Comparison of ENCODE assay signal across 8 cellular contexts in genomic region chr15:30992073-30992363, GRCh38. TPM values are rescaled to one million over a fixed set of nuclear protein-coding genes. Genes with fewer than 3 reads are reported as not detected.
A peak's percentile ranks its signal among the peaks of the same experiment; 100 is the strongest.
DNase-seq lines count a peak whose midpoint lies in the region; TF ChIP-seq lines count a peak whose summit lies in the region.

No MANE protein-coding gene starts in this region.

- no peak for DNase-seq in AG04450 (ENCODE audit: low read depth, low spot score)
- no peak for DNase-seq in HEK293T (ENCODE audit: extremely low spot score)
- no peak for DNase-seq in kidney epithelial cell (ENCODE audit: low read depth)
- no peak for DNase-seq in NK-92 (lab: John Stamatoyannopoulos, UW; ENCODE audit: unreplicated experiment)
- no peak for DNase-seq in islet precursor cell
- no peak for DNase-seq in mesenteric fat pad (ENCODE audit: low spot score)

- POLR2A ChIA-PET in AG04450 (lab: Yijun Ruan, JAX) (interaction anchor here (1.4 to 2.0 kb wide), 3 partner anchors 23 to 137 kb away, joined by 3 to 8 read pairs (median 6); no protein-coding TSS in a partner anchor), HEK293T (lab: Yijun Ruan, JAX) (interaction anchor here (0.6 to 2.1 kb wide), 6 partner anchors 7 to 98 kb away, joined by 3 to 7 read pairs (median 3); no protein-coding TSS in a partner anchor)

- no peaks in the 10 kb centered on the region; the same call in 1 of the 2 replicates for H3K9me3 ChIP-seq in AG04450 (ENCODE audit: control insufficient read depth, insufficient read depth, low read length)

- no peaks in the 10 kb centered on the region for H3K36me3 ChIP-seq in kidney epithelial cell (ENCODE audit: control insufficient read depth, insufficient read depth, low read length)

- CTCF ChIA-PET in AG04450 (lab: Charles Lee) = interaction anchor here (2.6 kb wide), 1 partner anchor 137 kb away, joined by 19 read pairs; no protein-coding TSS in a partner anchor
- CTCF ChIA-PET in HEK293T (lab: Yijun Ruan, JAX) = no interaction called here

- H3K27ac ChIP-seq in AG04450 (ENCODE audit: low read depth, low read length) (no peak overlapping the region), adipose tissue (ENCODE audit: low read depth, low read length) (peak overlapping the region; percentile 74), temporal lobe (ENCODE audit: low read depth, low read length) (peak overlapping the region; percentile 47)

- 1 to 2% (median 1%) methylated on average over 10 of the region's 10 CpGs for WGBS in adipose tissue, 3 donors

- H3K4me3 ChIP-seq in AG04450 (ENCODE audit: low read depth, low read length) (peak overlapping the region; percentile 88), kidney epithelial cell (ENCODE audit: low read depth, low read length) (peak overlapping the region; percentile 97)

- H3K27me3 ChIP-seq in AG04450 (ENCODE audit: control insufficient read depth, insufficient read depth, low read length) (no peaks in the 10 kb centered on the region), kidney epithelial cell (ENCODE audit: control insufficient read depth, insufficient read depth, low read length) (no peaks in the 10 kb centered on the region)

- TF ChIP-seq CTCF in AG04450 (IDR thresholded peaks at IDR 0.05; ENCODE audit: low read depth, low read length) = no peak
- TF ChIP-seq CTCF in kidney epithelial cell (IDR thresholded peaks at IDR 0.05; ENCODE audit: insufficient read depth, low read length, poor library complexity, severe bottlenecking) = no peak

TF ChIP-seq in HEK293T, 16 proteins besides CTCF, POLR2A, EP300 and RAD21:
- no peak for TF ChIP-seq LEF1 (IDR thresholded peaks at IDR 0.05; ENCODE audit: borderline replicate concordance)
- peak; percentile 54 for TF ChIP-seq L3MBTL2 (conservative IDR thresholded peaks at IDR 0.05)

RNA-seq across cellular contexts. Expression of gene MTMR10, which starts 0.6 kb away (rescaled TPM):
- polyA plus RNA-seq in AG04450 (2011; rRNA removed) = 12.9 and 17.7 TPM in 2 replicates
- polyA minus RNA-seq in AG04450 (2011; rRNA and poly(A)+ RNA removed) = 9.4 and 16.3 TPM in 2 replicates
- polyA plus RNA-seq in adipose tissue = 10 to 100 TPM in 2 of 3 donors, 1 to 10 TPM in 1; 8.1 to 36.8 (median 20.5) TPM
- total RNA-seq in kidney epithelial cell = 18.8 and 22.4 TPM in 2 replicates
- total RNA-seq in temporal lobe = 10.1 TPM
- total RNA-seq in mesenteric fat pad = 36.3 TPM
